In the genomic region with DNA sequence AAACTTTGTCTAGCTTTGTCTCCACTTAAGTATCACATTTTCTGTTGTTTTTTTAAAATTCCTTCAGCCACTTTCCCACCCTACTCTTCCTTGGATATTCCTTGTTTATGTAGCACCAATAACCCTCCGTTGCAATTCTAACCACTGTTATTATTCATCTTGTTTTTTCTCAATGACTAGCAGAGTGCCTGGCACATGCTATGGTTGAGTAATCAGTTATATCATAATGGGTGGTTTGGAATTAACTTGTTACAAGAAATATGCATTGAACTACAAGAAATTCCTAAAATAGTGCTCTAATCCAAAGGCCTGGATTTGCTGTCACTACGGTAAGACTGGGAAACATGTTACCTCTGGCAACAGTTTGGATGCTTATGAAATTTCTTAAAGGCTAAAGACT, we compare ENCODE assay signal across 25 cellular contexts.
"Had no signal": no experiment of that assay in that cellular context is flagged by ENCODE, and none has a peak within 500 bp of the region (broad histone marks: within the 10 kb centered on the region; RNA-seq: fewer than 3 reads in every experiment).

No MANE protein-coding gene starts in this region.

- H3K4me3 Mint-ChIP-seq: memory B cell; natural killer cell; stimulated activated effector memory CD8-positive, alpha-beta T cell treated with anti-CD3 and anti-CD28 coated beads, Interleukin-12 subunit alpha, Interleukin-12 subunit beta, amount 100 ng/mL, for 72 hours had no signal

- H3K4me1 Mint-ChIP-seq: memory B cell; natural killer cell; stimulated activated effector memory CD8-positive, alpha-beta T cell treated with anti-CD3 and anti-CD28 coated beads, Interleukin-12 subunit alpha, Interleukin-12 subunit beta, amount 100 ng/mL, for 72 hours had no signal

- ATAC-seq: gastrocnemius medialis; left lobe of liver; natural killer cell; psoas muscle; sciatic nerve; stimulated activated effector memory CD8-positive, alpha-beta T cell treated with anti-CD3 and anti-CD28 coated beads, Interleukin-12 subunit alpha, Interleukin-12 subunit beta, amount 100 ng/mL, for 72 hours had no signal

- H3K27ac ChIP-seq: dorsolateral prefrontal cortex, esophagus muscularis mucosa, gastrocnemius medialis, ovary, psoas muscle, right atrium auricular region, stomach, thyroid gland, vagina had no signal

- H3K4me3 ChIP-seq: dorsolateral prefrontal cortex, esophagus muscularis mucosa, gastrocnemius medialis, lung, ovary, psoas muscle, right atrium auricular region, smooth muscle cell, stomach, thyroid gland, vagina had no signal

- H3K27me3 Mint-ChIP-seq: memory B cell had no signal

- H3K36me3 Mint-ChIP-seq: memory B cell; natural killer cell; stimulated activated effector memory CD8-positive, alpha-beta T cell treated with anti-CD3 and anti-CD28 coated beads, Interleukin-12 subunit alpha, Interleukin-12 subunit beta, amount 100 ng/mL, for 72 hours had no signal

- H3K9me3 Mint-ChIP-seq: memory B cell had no signal

- DNase-seq: dorsolateral prefrontal cortex; effector CD4-positive, alpha-beta T cell; gastrocnemius medialis; head of caudate nucleus; natural killer cell; occipital lobe; ovary; posterior cingulate gyrus; psoas muscle; stimulated activated CD4-positive, alpha-beta T cell treated with anti-CD3 and anti-CD28 coated beads, Interleukin-12 subunit alpha, Interleukin-12 subunit beta, amount 100 ng/mL, for 4 hours; stimulated activated CD4-positive, alpha-beta T cell treated with anti-CD3 and anti-CD28 coated beads, Interleukin-1b, Interleukin-23, amount 100 ng/mL, for 48 hours; stimulated activated CD4-positive, alpha-beta T cell treated with anti-CD3 and anti-CD28 coated beads, Interleukin-4, amount 100 ng/mL, for 24 hours; stimulated activated naive CD4-positive, alpha-beta T cell treated with Interleukin-2 at 50 U/mL for 16 hours; stomach; thyroid gland; trophoblast cell had no signal

- H3K27ac Mint-ChIP-seq: memory B cell; natural killer cell; stimulated activated effector memory CD8-positive, alpha-beta T cell treated with anti-CD3 and anti-CD28 coated beads, Interleukin-12 subunit alpha, Interleukin-12 subunit beta, amount 100 ng/mL, for 72 hours had no signal
